Comparison of ENCODE assay signal across 17 cellular contexts in genomic region chrY:20714391-20714790, GRCh38. TPM values are rescaled to one million over a fixed set of nuclear protein-coding genes. Genes with fewer than 3 reads are reported as not detected.
DNase-seq lines count a peak whose midpoint lies in the region; ATAC-seq lines count a peak whose summit lies in the region.
"Had no signal": no experiment of that assay in that cellular context is flagged by ENCODE, and none has a peak within 500 bp of the region (broad histone marks: within the 10 kb centered on the region; RNA-seq: fewer than 3 reads in every experiment).

No MANE protein-coding gene starts in this region.

- ATAC-seq in activated CD4-positive, alpha-beta T cell treated with anti-CD3 and anti-CD28 coated beads for 36 hours: peak; percentile 100
- ATAC-seq in HG02973 (IDR thresholded peaks at IDR 0.05; ENCODE audit: unreplicated experiment): peak; percentile 86
- no peak for ATAC-seq in GM19023 (IDR thresholded peaks at IDR 0.05; ENCODE audit: unreplicated experiment)
- ATAC-seq: A549, right lobe of liver had no signal

- peak; percentile 63 for DNase-seq in activated CD4-positive, alpha-beta T cell treated with anti-CD3 and anti-CD28 coated beads for 36 hours
- DNase-seq in activated CD4-positive, alpha-beta T cell treated with anti-CD3 and anti-CD28 coated beads, Interleukin-2, amount 50 U/mL, for 4 hours: no peak
- DNase-seq in activated CD4-positive, alpha-beta memory T cell treated with anti-CD3 and anti-CD28 coated beads, Interleukin-2, amount 10 ng/mL, durations not matched to agents 7 days and 5 days: peak; percentile 19
- peak; percentile 24 for DNase-seq in stimulated activated CD4-positive, alpha-beta T cell treated with anti-CD3 and anti-CD28 coated beads, Interleukin-4, amount 100 ng/mL, for 24 hours
- DNase-seq in NCI-H748 (lab: John Stamatoyannopoulos, UW; ENCODE audit: unreplicated experiment) (no peak), HuH-7.5 (ENCODE audit: low spot score) (no peak)
- DNase-seq: activated CD8-positive, alpha-beta memory T cell treated with anti-CD3 and anti-CD28 coated beads for 24 hours; GDM1; glutamatergic neuron; NCI-H187; NCI-H748 treated with DMSO at 0.1 percent for 48 hours; right lobe of liver had no signal

- H3K27me3 Mint-ChIP-seq in activated CD4-positive, alpha-beta T cell treated with anti-CD3 and anti-CD28 coated beads for 36 hours: no peaks in the 10 kb centered on the region
- no peaks in the 10 kb centered on the region for H3K27me3 Mint-ChIP-seq in activated CD4-positive, alpha-beta memory T cell treated with anti-CD3 and anti-CD28 coated beads, Interleukin-2, amount 10 ng/mL, durations not matched to agents 7 days and 5 days
- H3K27me3 Mint-ChIP-seq: central memory CD8-positive, alpha-beta T cell had no signal

- peaks cover 11% of the 10 kb centered on the region for H3K4me1 Mint-ChIP-seq in activated CD4-positive, alpha-beta T cell treated with anti-CD3 and anti-CD28 coated beads for 36 hours
- peaks cover 9% of the 10 kb centered on the region for H3K4me1 Mint-ChIP-seq in activated CD4-positive, alpha-beta memory T cell treated with anti-CD3 and anti-CD28 coated beads, Interleukin-2, amount 10 ng/mL, durations not matched to agents 7 days and 5 days
- H3K4me1 Mint-ChIP-seq: central memory CD8-positive, alpha-beta T cell had no signal

- CTCF ChIA-PET in activated CD4-positive, alpha-beta T cell treated with anti-CD3 and anti-CD28 coated beads for 36 hours (lab: Charles Lee): no interaction called here
- CTCF ChIA-PET in activated CD4-positive, alpha-beta memory T cell treated with anti-CD3 and anti-CD28 coated beads, Interleukin-2, amount 10 ng/mL, durations not matched to agents 7 days and 5 days (lab: Charles Lee): no interaction called here

- no peaks in the 10 kb centered on the region for H3K36me3 Mint-ChIP-seq in activated CD4-positive, alpha-beta T cell treated with anti-CD3 and anti-CD28 coated beads for 36 hours (ENCODE audit: low read depth)
- no peaks in the 10 kb centered on the region for H3K36me3 Mint-ChIP-seq in activated CD4-positive, alpha-beta memory T cell treated with anti-CD3 and anti-CD28 coated beads, Interleukin-2, amount 10 ng/mL, durations not matched to agents 7 days and 5 days (ENCODE audit: low read depth)

- intact Hi-C loops in activated CD4-positive, alpha-beta T cell treated with anti-CD3 and anti-CD28 coated beads for 36 hours (cut with DNase I, micrococcal nuclease): no loop called here

- H3K9me3 Mint-ChIP-seq in activated CD4-positive, alpha-beta T cell treated with anti-CD3 and anti-CD28 coated beads for 36 hours (ENCODE audit: low read depth): peaks cover 4% of the 10 kb centered on the region
- peaks cover 3% of the 10 kb centered on the region for H3K9me3 Mint-ChIP-seq in activated CD4-positive, alpha-beta memory T cell treated with anti-CD3 and anti-CD28 coated beads, Interleukin-2, amount 10 ng/mL, durations not matched to agents 7 days and 5 days

- H3K4me3 Mint-ChIP-seq in activated CD4-positive, alpha-beta T cell treated with anti-CD3 and anti-CD28 coated beads for 36 hours: no peak overlapping the region
- no peak overlapping the region for H3K4me3 Mint-ChIP-seq in activated CD4-positive, alpha-beta memory T cell treated with anti-CD3 and anti-CD28 coated beads, Interleukin-2, amount 10 ng/mL, durations not matched to agents 7 days and 5 days
- H3K4me3 Mint-ChIP-seq: central memory CD8-positive, alpha-beta T cell had no signal

- POLR2A ChIA-PET in activated CD4-positive, alpha-beta T cell treated with anti-CD3 and anti-CD28 coated beads for 36 hours (lab: Charles Lee): no interaction called here
- POLR2A ChIA-PET in activated CD4-positive, alpha-beta memory T cell treated with anti-CD3 and anti-CD28 coated beads, Interleukin-2, amount 10 ng/mL, durations not matched to agents 7 days and 5 days (lab: Charles Lee): no interaction called here

- peak overlapping the region; percentile 14 for H3K27ac Mint-ChIP-seq in activated CD4-positive, alpha-beta T cell treated with anti-CD3 and anti-CD28 coated beads for 36 hours
- H3K27ac Mint-ChIP-seq in activated CD4-positive, alpha-beta memory T cell treated with anti-CD3 and anti-CD28 coated beads, Interleukin-2, amount 10 ng/mL, durations not matched to agents 7 days and 5 days: no peak overlapping the region

RNA-seq across cellular contexts. Expression of gene RPS4Y2, which starts 41.5 kb away (rescaled TPM):
- total RNA-seq in activated CD4-positive, alpha-beta T cell treated with anti-CD3 and anti-CD28 coated beads for 36 hours: not detected
- total RNA-seq in activated CD4-positive, alpha-beta memory T cell treated with anti-CD3 and anti-CD28 coated beads, Interleukin-2, amount 10 ng/mL, durations not matched to agents 7 days and 5 days: 1 to 10 TPM in 1 of 2 experiments, under 1 TPM in 1; 0.38 to 1.3 TPM
- total RNA-seq: right lobe of liver, suprapubic skin had no signal

Comparison
In these comparisons a context has a peak if more than half of its experiments do, and no peak if none do; other contexts are left out.
1. DNase-seq: peak in activated CD4-positive, alpha-beta T cell treated with anti-CD3 and anti-CD28 coated beads for 36 hours (single experiment), activated CD4-positive, alpha-beta memory T cell treated with anti-CD3 and anti-CD28 coated beads, Interleukin-2, amount 10 ng/mL, durations not matched to agents 7 days and 5 days (single experiment) and stimulated activated CD4-positive, alpha-beta T cell treated with anti-CD3 and anti-CD28 coated beads, Interleukin-4, amount 100 ng/mL, for 24 hours (single experiment); none in activated CD4-positive, alpha-beta T cell treated with anti-CD3 and anti-CD28 coated beads, Interleukin-2, amount 50 U/mL, for 4 hours (0 of 2), NCI-H748 (single experiment) and HuH-7.5 (single experiment).